Comparison of ENCODE assay signal across 1 cellular context in the genomic region with DNA sequence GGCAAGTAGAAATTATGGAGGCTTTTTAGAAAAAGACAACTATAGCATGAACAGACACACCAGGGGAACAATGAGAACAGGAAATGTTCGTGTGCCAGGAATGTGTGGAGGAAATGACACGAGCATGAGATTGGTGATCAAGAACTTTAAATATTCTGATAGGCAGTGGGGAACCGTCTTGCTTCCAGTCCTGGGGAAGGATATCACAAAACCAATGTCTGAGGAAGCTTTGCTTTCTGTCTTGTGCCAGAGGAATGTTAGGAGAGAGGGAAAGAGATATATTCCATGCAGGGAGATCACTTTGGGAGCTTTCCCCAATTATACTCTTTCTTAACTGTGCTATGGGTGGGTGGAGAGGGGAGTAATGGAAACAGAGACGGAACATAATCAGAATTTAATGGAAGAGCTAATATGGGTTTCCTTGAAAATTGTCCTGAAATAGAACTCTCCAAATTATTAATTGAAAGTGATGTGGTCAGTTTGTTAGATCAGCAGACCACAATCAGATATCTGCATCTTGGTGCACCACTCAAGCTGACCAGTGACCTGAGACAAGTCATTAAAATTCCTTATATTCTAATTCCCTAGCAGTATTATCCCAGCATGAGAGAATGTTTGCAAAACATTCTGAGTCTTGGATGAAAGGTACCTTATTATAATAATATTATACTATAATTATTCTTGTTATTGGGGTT.
TF ChIP-seq lines count a peak whose summit lies in the region.

No MANE protein-coding gene starts in this region.

TF ChIP-seq in HEK293, 187 proteins besides CTCF, POLR2A, EP300 and RAD21 (continued from another document):
- TF ChIP-seq, protein P1, sequence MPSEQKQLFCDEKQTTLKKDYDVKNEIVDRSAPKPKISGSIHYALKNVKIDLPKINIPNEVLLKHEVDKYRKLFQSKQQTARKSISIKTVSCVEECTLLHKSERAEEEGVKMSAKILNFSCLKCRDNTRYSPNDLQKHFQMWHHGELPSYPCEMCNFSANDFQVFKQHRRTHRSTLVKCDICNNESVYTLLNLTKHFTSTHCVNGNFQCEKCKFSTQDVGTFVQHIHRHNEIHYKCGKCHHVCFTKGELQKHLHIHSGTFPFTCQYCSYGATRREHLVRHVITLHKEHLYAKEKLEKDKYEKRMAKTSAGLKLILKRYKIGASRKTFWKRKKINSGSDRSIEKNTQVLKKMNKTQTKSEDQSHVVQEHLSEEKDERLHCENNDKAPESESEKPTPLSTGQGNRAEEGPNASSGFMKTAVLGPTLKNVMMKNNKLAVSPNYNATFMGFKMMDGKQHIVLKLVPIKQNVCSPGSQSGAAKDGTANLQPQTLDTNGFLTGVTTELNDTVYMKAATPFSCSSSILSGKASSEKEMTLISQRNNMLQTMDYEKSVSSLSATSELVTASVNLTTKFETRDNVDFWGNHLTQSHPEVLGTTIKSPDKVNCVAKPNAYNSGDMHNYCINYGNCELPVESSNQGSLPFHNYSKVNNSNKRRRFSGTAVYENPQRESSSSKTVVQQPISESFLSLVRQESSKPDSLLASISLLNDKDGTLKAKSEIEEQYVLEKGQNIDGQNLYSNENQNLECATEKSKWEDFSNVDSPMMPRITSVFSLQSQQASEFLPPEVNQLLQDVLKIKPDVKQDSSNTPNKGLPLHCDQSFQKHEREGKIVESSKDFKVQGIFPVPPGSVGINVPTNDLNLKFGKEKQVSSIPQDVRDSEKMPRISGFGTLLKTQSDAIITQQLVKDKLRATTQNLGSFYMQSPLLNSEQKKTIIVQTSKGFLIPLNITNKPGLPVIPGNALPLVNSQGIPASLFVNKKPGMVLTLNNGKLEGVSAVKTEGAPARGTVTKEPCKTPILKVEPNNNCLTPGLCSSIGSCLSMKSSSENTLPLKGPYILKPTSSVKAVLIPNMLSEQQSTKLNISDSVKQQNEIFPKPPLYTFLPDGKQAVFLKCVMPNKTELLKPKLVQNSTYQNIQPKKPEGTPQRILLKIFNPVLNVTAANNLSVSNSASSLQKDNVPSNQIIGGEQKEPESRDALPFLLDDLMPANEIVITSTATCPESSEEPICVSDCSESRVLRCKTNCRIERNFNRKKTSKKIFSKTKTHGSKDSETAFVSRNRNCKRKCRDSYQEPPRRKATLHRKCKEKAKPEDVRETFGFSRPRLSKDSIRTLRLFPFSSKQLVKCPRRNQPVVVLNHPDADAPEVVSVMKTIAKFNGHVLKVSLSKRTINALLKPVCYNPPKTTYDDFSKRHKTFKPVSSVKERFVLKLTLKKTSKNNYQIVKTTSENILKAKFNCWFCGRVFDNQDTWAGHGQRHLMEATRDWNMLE (tag by site-specific recombination; conservative IDR thresholded peaks at IDR 0.05; ENCODE audit: low read depth) = no peak
- TF ChIP-seq, protein P2, sequence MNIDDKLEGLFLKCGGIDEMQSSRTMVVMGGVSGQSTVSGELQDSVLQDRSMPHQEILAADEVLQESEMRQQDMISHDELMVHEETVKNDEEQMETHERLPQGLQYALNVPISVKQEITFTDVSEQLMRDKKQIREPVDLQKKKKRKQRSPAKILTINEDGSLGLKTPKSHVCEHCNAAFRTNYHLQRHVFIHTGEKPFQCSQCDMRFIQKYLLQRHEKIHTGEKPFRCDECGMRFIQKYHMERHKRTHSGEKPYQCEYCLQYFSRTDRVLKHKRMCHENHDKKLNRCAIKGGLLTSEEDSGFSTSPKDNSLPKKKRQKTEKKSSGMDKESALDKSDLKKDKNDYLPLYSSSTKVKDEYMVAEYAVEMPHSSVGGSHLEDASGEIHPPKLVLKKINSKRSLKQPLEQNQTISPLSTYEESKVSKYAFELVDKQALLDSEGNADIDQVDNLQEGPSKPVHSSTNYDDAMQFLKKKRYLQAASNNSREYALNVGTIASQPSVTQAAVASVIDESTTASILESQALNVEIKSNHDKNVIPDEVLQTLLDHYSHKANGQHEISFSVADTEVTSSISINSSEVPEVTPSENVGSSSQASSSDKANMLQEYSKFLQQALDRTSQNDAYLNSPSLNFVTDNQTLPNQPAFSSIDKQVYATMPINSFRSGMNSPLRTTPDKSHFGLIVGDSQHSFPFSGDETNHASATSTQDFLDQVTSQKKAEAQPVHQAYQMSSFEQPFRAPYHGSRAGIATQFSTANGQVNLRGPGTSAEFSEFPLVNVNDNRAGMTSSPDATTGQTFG (tag by site-specific recombination; IDR thresholded peaks at IDR 0.05; ENCODE audit: borderline replicate concordance) = no peak
- TF ChIP-seq ZNF19 (tag by site-specific recombination; IDR thresholded peaks at IDR 0.05; ENCODE audit: low read depth) = no peak
- TF ChIP-seq ZNF175 (tag by site-specific recombination; IDR thresholded peaks at IDR 0.05) = no peak
- no peak for TF ChIP-seq ZBTB48 (tag by site-specific recombination; IDR thresholded peaks at IDR 0.05)
- TF ChIP-seq ZBTB17 (tag by site-specific recombination; IDR thresholded peaks at IDR 0.05) = no peak
